In genomic region chr2:24360963-24361330, GRCh38 we compare ENCODE assay signal across 8 cellular contexts.
A peak's percentile ranks its signal among the peaks of the same experiment; 100 is the strongest.
DNase-seq lines count a peak whose midpoint lies in the region; TF ChIP-seq lines count a peak whose summit lies in the region.

No MANE protein-coding gene starts in this region.

- H4K20me1 ChIP-seq in SU-DHL-6 (ENCODE audit: low read depth, low read length) = no peaks in the 10 kb centered on the region

- H3K4me3 ChIP-seq in GM08714 (ENCODE audit: low read length) (peak overlapping the region; percentile 99; the same call in 1 of the 2 replicates), SU-DHL-6 (ENCODE audit: insufficient read depth, low read length, poor library complexity, severe bottlenecking) (peak overlapping the region; percentile 95), fibroblast of pulmonary artery (replicated peaks; ENCODE audit: low read depth, low read length) (peak overlapping the region; percentile 85), retinal pigment epithelial cell (ENCODE audit: low read length) (peak overlapping the region; percentile 70)

- H3F3A ChIP-seq in SU-DHL-6 (ENCODE audit: insufficient read depth) = peaks cover 18% of the 10 kb centered on the region

- peak overlapping the region; percentile 69 for H3K27ac ChIP-seq in SU-DHL-6 (ENCODE audit: low read depth, low read length)

- TF ChIP-seq CTCF in SU-DHL-6 (IDR thresholded peaks at IDR 0.05; ENCODE audit: insufficient read depth, low read length, poor library complexity, severe bottlenecking) (no peak), fibroblast of pulmonary artery (IDR thresholded peaks at IDR 0.05; ENCODE audit: low read length, missing control alignments) (no peak), retinal pigment epithelial cell (conservative IDR thresholded peaks at IDR 0.05; ENCODE audit: low read depth, low read length) (no peak)

- H3K27me3 ChIP-seq in SU-DHL-6 (ENCODE audit: low read length) = no peaks in the 10 kb centered on the region

- no peaks in the 10 kb centered on the region for H3K36me3 ChIP-seq in SU-DHL-6 (ENCODE audit: low read length)

- H2AFZ ChIP-seq in SU-DHL-6 (ENCODE audit: low read depth, low read length, severe bottlenecking) = peak overlapping the region; percentile 95

- no peaks in the 10 kb centered on the region for H3K9me2 ChIP-seq in SU-DHL-6 (replicated peaks; ENCODE audit: insufficient read depth, low read length)

- no peaks in the 10 kb centered on the region for H3K9me3 ChIP-seq in SU-DHL-6 (ENCODE audit: insufficient read depth, low read length)

- peaks cover 39% of the 10 kb centered on the region for H3K79me2 ChIP-seq in SU-DHL-6 (ENCODE audit: insufficient read depth, low read length)

- H3K9ac ChIP-seq in SU-DHL-6 (ENCODE audit: low read length) = peak overlapping the region; percentile 93

- H3K4me2 ChIP-seq in SU-DHL-6 (ENCODE audit: low read depth, low read length, poor library complexity, severe bottlenecking) = peak overlapping the region; percentile 74

- DNase-seq in fibroblast of pulmonary artery (ENCODE audit: low read depth) (no peak), retinal pigment epithelial cell (ENCODE audit: low read depth) (no peak), NCI-H1417 treated with DMSO at 0.1 percent for 48 hours (lab: John Stamatoyannopoulos, UW) (no peak), middle frontal gyrus (ENCODE audit: extremely low spot score, low spot score) (no peak), EL (no peak), cortex of kidney (lab: John Stamatoyannopoulos, UW) (no peak)
